In the genomic region with DNA sequence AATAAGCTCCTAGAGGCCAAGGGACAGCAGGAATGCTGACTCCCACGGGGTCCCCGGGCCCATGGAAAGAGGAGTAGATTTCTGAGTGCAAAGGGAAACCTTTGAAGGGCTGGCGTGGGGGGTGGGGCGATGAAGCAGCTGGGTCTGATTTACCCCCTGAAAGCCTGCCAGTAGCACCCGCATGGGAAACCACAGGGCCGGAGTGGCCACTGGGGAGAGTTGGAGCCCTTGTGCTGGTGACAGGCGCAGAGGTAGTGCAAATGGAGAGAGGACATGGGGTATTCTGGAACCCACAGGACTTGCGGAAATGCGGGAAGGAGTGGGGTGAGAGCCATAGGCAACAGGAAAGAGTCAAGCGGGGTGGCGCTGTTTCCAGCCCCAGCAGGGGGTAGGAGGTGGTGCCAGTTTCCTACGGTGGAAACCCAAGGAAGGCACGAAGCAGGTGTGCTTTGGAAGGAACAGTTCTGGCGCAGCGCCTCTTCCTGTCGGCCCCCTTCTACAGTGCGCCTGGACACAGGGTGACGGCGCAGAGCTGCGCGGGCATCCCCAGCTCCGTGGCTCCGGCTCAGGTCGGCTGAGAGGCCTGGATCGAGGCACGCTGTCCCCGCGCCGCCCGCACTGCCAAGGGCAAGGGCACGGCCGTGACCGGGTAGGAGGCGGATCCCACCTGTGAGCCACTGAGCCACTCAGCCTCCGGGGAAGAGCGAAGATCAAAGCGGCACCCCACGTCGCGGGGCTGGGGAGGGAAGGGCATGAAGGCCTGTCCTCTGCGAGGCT, we compare ENCODE assay signal across 10 cellular contexts.
DNase-seq lines count a peak whose midpoint lies in the region; ATAC-seq and TF ChIP-seq lines count a peak whose summit lies in the region.
"Had no signal": no experiment of that assay in that cellular context is flagged by ENCODE, and none has a peak within 500 bp of the region (broad histone marks: within the 10 kb centered on the region; RNA-seq: fewer than 3 reads in every experiment).

No MANE protein-coding gene starts in this region.

- DNase-seq in psoas muscle (peak; percentile 14 to 41), Peyer's patch (no peak), NCI-H146 treated with DMSO at 0.1 percent for 48 hours (lab: John Stamatoyannopoulos, UW; ENCODE audit: unreplicated experiment) (no peak)
- DNase-seq in activated naive CD4-positive, alpha-beta T cell (lab: John Stamatoyannopoulos, UW), result no peak
- DNase-seq: aorta, immature natural killer cell, T-helper 2 cell had no signal

- H3K27me3 ChIP-seq in HUES64 (ENCODE audit: insufficient read depth, low read length), result peaks cover 79% of the 10 kb centered on the region
- H3K27me3 ChIP-seq in iPS-20b (ENCODE audit: insufficient read depth, low read length), result peaks cover 89% of the 10 kb centered on the region
- H3K27me3 ChIP-seq in psoas muscle (ENCODE audit: insufficient read depth in 3 of 3, low read length in 2 of 3), result peaks cover 0 to 24% (median 2%) of the 10 kb centered on the region in 3 donors
- H3K27me3 ChIP-seq in Peyer's patch, result peaks cover 0 to 9% of the 10 kb centered on the region in 2 donors

- H3K36me3 Mint-ChIP-seq in brain, result no peaks in the 10 kb centered on the region
- H3K36me3 Mint-ChIP-seq: immature natural killer cell had no signal

- H3K9me3 Mint-ChIP-seq in brain, result peaks cover 0 to 14% (median 9%) of the 10 kb centered on the region in 5 experiments

- peak overlapping the region; percentile 54 for H3K4me3 ChIP-seq in HUES64 (ENCODE audit: low read length)
- H3K4me3 ChIP-seq in iPS-20b (ENCODE audit: low read length), result peak overlapping the region; percentile 66
- H3K4me3 ChIP-seq in psoas muscle, result no peak overlapping the region
- H3K4me3 ChIP-seq in Peyer's patch, result peak overlapping the region in 1 of 4 donors; percentile 36

- H3K27ac Mint-ChIP-seq in brain, result peak overlapping the region in 4 of 5 experiments; percentile 18 to 85 (median 41)
- H3K27ac Mint-ChIP-seq: immature natural killer cell had no signal

- peaks cover 20% of the 10 kb centered on the region for H3K4me1 Mint-ChIP-seq in brain
- H3K4me1 Mint-ChIP-seq: immature natural killer cell had no signal

- 14% methylated on average over 41 of the region's 41 CpGs for WGBS in HUES64
- WGBS in psoas muscle, 3 donors, result 55 to 59% (median 56%) methylated on average over 32 to 41 of the region's 41 CpGs

- no peak for ATAC-seq in psoas muscle

- TF ChIP-seq CTCF in brain (conservative IDR thresholded peaks at IDR 0.05) (no peak), psoas muscle (IDR thresholded peaks at IDR 0.05) (no peak), Peyer's patch (IDR thresholded peaks at IDR 0.05) (no peak)

- no peak for TF ChIP-seq POLR2A in Peyer's patch (IDR thresholded peaks at IDR 0.05)

- H3K9me3 ChIP-seq in HUES64 (ENCODE audit: insufficient read depth, low read depth, low read length) (no peaks in the 10 kb centered on the region), iPS-20b (ENCODE audit: insufficient read depth, low read depth, low read length) (no peaks in the 10 kb centered on the region), psoas muscle (no peaks in the 10 kb centered on the region), Peyer's patch (no peaks in the 10 kb centered on the region)

- peak overlapping the region in 3 of 5 experiments; percentile 65 to 78 (median 70) for H3K4me3 Mint-ChIP-seq in brain
- H3K4me3 Mint-ChIP-seq: immature natural killer cell had no signal

- H3K9ac ChIP-seq in HUES64 (ENCODE audit: low read depth, low read length), result peak overlapping the region; percentile 66; the same call in 1 of the 2 replicates
- H3K9ac ChIP-seq in iPS-20b (ENCODE audit: low read depth, low read length), result peak overlapping the region; percentile 60; the same call in 1 of the 2 replicates

- H3K27ac ChIP-seq in HUES64 (ENCODE audit: low read depth, low read length) (peak overlapping the region; percentile 23; the same call in 1 of the 2 replicates), iPS-20b (ENCODE audit: low read length) (no peak overlapping the region), psoas muscle (no peak overlapping the region), Peyer's patch (no peak overlapping the region)

- H3K36me3 ChIP-seq in HUES64 (ENCODE audit: insufficient read depth, low read length), result no peaks in the 10 kb centered on the region
- no peaks in the 10 kb centered on the region for H3K36me3 ChIP-seq in iPS-20b (ENCODE audit: insufficient read depth, low read depth, low read length)
- H3K36me3 ChIP-seq in psoas muscle (ENCODE audit: insufficient read depth in 1 of 2, low read depth in 1 of 2), result no peaks in the 10 kb centered on the region
- H3K36me3 ChIP-seq in Peyer's patch, result no peaks in the 10 kb centered on the region

- intact Hi-C loops in psoas muscle (cut with DNase I), result no loop called here

- H3K27me3 Mint-ChIP-seq in brain, result peaks cover 38% of the 10 kb centered on the region

- H3K4me1 ChIP-seq in HUES64 (ENCODE audit: insufficient read depth, low read length), result peaks cover 12% of the 10 kb centered on the region
- H3K4me1 ChIP-seq in iPS-20b (ENCODE audit: insufficient read depth, low read length), result peaks cover 8% of the 10 kb centered on the region
- no peaks in the 10 kb centered on the region for H3K4me1 ChIP-seq in psoas muscle
- no peaks in the 10 kb centered on the region for H3K4me1 ChIP-seq in Peyer's patch

Comparison
In these comparisons a context has a peak if more than half of its experiments do, and no peak if none do; other contexts are left out.
1. DNase-seq: peak in psoas muscle (2 of 2); none in Peyer's patch (0 of 3), NCI-H146 treated with DMSO at 0.1 percent for 48 hours (single experiment) and activated naive CD4-positive, alpha-beta T cell (0 of 4).